ENCODE assay signal across 16 cellular contexts in the genomic region with DNA sequence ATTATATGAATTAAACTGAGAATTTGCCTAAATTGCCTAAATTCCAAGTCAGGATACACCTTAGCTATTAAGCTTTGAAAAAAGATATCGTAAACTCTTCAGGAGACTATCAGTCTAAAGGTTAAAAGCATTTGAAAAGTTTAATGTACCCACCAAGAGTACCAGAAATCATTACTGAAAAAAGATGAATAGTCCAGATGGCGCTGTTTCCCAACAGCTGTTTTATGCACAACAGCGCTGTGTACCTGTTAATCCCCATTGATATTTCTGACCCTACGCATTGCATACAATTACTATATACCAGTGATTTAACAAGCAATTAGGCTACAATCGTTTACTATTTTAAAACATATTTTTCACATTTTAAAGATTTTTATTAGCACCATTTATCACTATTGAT.
DNase-seq lines count a peak whose midpoint lies in the region; ATAC-seq, FAIRE-seq and TF ChIP-seq lines count a peak whose summit lies in the region.
"Had no signal": no experiment of that assay in that cellular context is flagged by ENCODE, and none has a peak within 500 bp of the region (broad histone marks: within the 10 kb centered on the region; RNA-seq: fewer than 3 reads in every experiment).

No MANE protein-coding gene starts in this region.

- H3K4me3 ChIP-seq in heart left ventricle (no peak overlapping the region), K562 (no peak overlapping the region), retinal pigment epithelial cell (ENCODE audit: low read length) (no peak overlapping the region), body of pancreas (no peak overlapping the region)
- H3K4me3 ChIP-seq: esophagus muscularis mucosa had no signal

- H3K4me1 ChIP-seq in heart left ventricle, result peaks cover 0 to 5% (median 0%) of the 10 kb centered on the region in 12 donors
- H3K4me1 ChIP-seq in K562 (replicated peaks in 1 of 2; ENCODE audit: control insufficient read depth in 2 of 2, insufficient read depth in 2 of 2, low read length in 2 of 2), result no peaks in the 10 kb centered on the region; a peak in 1 of 5 replicates
- no peaks in the 10 kb centered on the region for H3K4me1 ChIP-seq in body of pancreas
- H3K4me1 ChIP-seq: esophagus muscularis mucosa had no signal

- no peaks in the 10 kb centered on the region for H3K36me3 Mint-ChIP-seq in activated CD8-positive, alpha-beta T cell treated with anti-CD3 and anti-CD28 coated beads, Interleukin-2, amount 10 ng/mL, durations not matched to agents 7 days and 5 days (ENCODE audit: low read depth)
- H3K36me3 Mint-ChIP-seq: activated naive CD4-positive, alpha-beta T cell treated with anti-CD3 and anti-CD28 coated beads, Interleukin-2, amount 50 U/mL, for 24 hours; brain; naive thymus-derived CD4-positive, alpha-beta T cell had no signal

- ATAC-seq in left ventricle myocardium superior (peak; percentile 48), heart left ventricle (no peak), K562 (no peak), body of pancreas (no peak)
- ATAC-seq in activated CD8-positive, alpha-beta T cell treated with anti-CD3 and anti-CD28 coated beads, Interleukin-2, amount 10 ng/mL, durations not matched to agents 7 days and 5 days, result no peak
- ATAC-seq: naive thymus-derived CD4-positive, alpha-beta T cell had no signal

- TF ChIP-seq POLR2A in heart left ventricle (IDR thresholded peaks at IDR 0.05), result no peak
- TF ChIP-seq POLR2A in K562 (conservative IDR thresholded peaks at IDR 0.05), result no peak
- TF ChIP-seq POLR2A in body of pancreas (IDR thresholded peaks at IDR 0.05), result no peak

- peaks cover 3% of the 10 kb centered on the region for H3K9me3 Mint-ChIP-seq in activated CD8-positive, alpha-beta T cell treated with anti-CD3 and anti-CD28 coated beads, Interleukin-2, amount 10 ng/mL, durations not matched to agents 7 days and 5 days (ENCODE audit: insufficient read depth)
- H3K9me3 Mint-ChIP-seq: activated CD4-positive, alpha-beta T cell treated with anti-CD3 and anti-CD28 coated beads, Interleukin-2, amount 10 ng/mL, durations not matched to agents 7 days and 5 days had no signal

- no peak overlapping the region for H3K4me3 Mint-ChIP-seq in activated CD8-positive, alpha-beta T cell treated with anti-CD3 and anti-CD28 coated beads, Interleukin-2, amount 10 ng/mL, durations not matched to agents 7 days and 5 days
- H3K4me3 Mint-ChIP-seq: activated CD4-positive, alpha-beta T cell treated with anti-CD3 and anti-CD28 coated beads, Interleukin-2, amount 10 ng/mL, durations not matched to agents 7 days and 5 days; activated naive CD4-positive, alpha-beta T cell treated with anti-CD3 and anti-CD28 coated beads, Interleukin-2, amount 50 U/mL, for 24 hours; brain; naive thymus-derived CD4-positive, alpha-beta T cell had no signal

- H2AFZ ChIP-seq in K562 (ENCODE audit: low read depth, low read length), result no peak overlapping the region

- H4K20me1 ChIP-seq in K562 (replicated peaks; ENCODE audit: control insufficient read depth, insufficient read depth, low read length), result no peaks in the 10 kb centered on the region

- no peaks in the 10 kb centered on the region for H3K27me3 Mint-ChIP-seq in activated CD8-positive, alpha-beta T cell treated with anti-CD3 and anti-CD28 coated beads, Interleukin-2, amount 10 ng/mL, durations not matched to agents 7 days and 5 days (ENCODE audit: low read depth)
- H3K27me3 Mint-ChIP-seq: activated CD4-positive, alpha-beta T cell treated with anti-CD3 and anti-CD28 coated beads, Interleukin-2, amount 10 ng/mL, durations not matched to agents 7 days and 5 days; activated naive CD4-positive, alpha-beta T cell treated with anti-CD3 and anti-CD28 coated beads, Interleukin-2, amount 50 U/mL, for 24 hours; naive thymus-derived CD4-positive, alpha-beta T cell had no signal

- in situ Hi-C loops in K562 (cut with MboI), result no loop called here

- CTCF ChIA-PET in K562 (lab: Yijun Ruan, JAX; ENCODE audit: low intra/inter-chr PET ratio), result no interaction called here
- CTCF ChIA-PET in activated CD8-positive, alpha-beta T cell treated with anti-CD3 and anti-CD28 coated beads, Interleukin-2, amount 10 ng/mL, durations not matched to agents 7 days and 5 days (lab: Charles Lee), result no interaction called here

- FAIRE-seq in K562 (lab: Jason Lieb, UNC), result no peak

- POLR2A ChIA-PET in K562 (lab: Yijun Ruan, JAX), result no interaction called here
- POLR2A ChIA-PET in activated CD8-positive, alpha-beta T cell treated with anti-CD3 and anti-CD28 coated beads, Interleukin-2, amount 10 ng/mL, durations not matched to agents 7 days and 5 days (lab: Charles Lee), result no interaction called here

- no peak overlapping the region for H3K9ac ChIP-seq in K562 (ENCODE audit: insufficient read depth in 1 of 2, low read depth in 2 of 2, low read length in 2 of 2)

- intact Hi-C loops in left ventricle myocardium superior (cut with micrococcal nuclease), result no loop called here
- intact Hi-C loops in heart left ventricle (cut with DNase I), result loop anchor here in 2 of 10 donors (10.0 kb wide), 2 partner anchors 632 to 652 kb away; no protein-coding TSS in a partner anchor
- intact Hi-C loops in K562 (cut with micrococcal nuclease), result no loop called here
- intact Hi-C loops in body of pancreas (cut with DNase I), result no loop called here
- intact Hi-C loops in head of caudate nucleus (cut with DNase I), result no loop called here

- BruUV-seq in K562 (replicated peaks; lab: Mats Ljungman, UMichigan), result no TSS peak

- H3K27ac Mint-ChIP-seq in activated CD8-positive, alpha-beta T cell treated with anti-CD3 and anti-CD28 coated beads, Interleukin-2, amount 10 ng/mL, durations not matched to agents 7 days and 5 days, result no peak overlapping the region
- H3K27ac Mint-ChIP-seq: activated CD4-positive, alpha-beta T cell treated with anti-CD3 and anti-CD28 coated beads, Interleukin-2, amount 10 ng/mL, durations not matched to agents 7 days and 5 days; activated naive CD4-positive, alpha-beta T cell treated with anti-CD3 and anti-CD28 coated beads, Interleukin-2, amount 50 U/mL, for 24 hours; brain; naive thymus-derived CD4-positive, alpha-beta T cell had no signal

- no peaks in the 10 kb centered on the region for H3K36me3 ChIP-seq in heart left ventricle
- H3K36me3 ChIP-seq in K562 (ENCODE audit: control insufficient read depth, insufficient read depth, low read length), result no peaks in the 10 kb centered on the region
- no peaks in the 10 kb centered on the region for H3K36me3 ChIP-seq in body of pancreas (replicated peaks in 1 of 2; ENCODE audit: insufficient read depth in 1 of 2, low read depth in 2 of 2)
- H3K36me3 ChIP-seq: esophagus muscularis mucosa had no signal

- WGBS in heart left ventricle, 4 donors, result 75 to 80% (median 77%) methylated on average over 5 of the region's 5 CpGs
- WGBS in K562 (ENCODE audit: insufficient coverage, low coverage, missing lambda C conversion rate), result 13% methylated on average over 5 of the region's 5 CpGs
- 67 to 68% methylated on average over 5 of the region's 5 CpGs for WGBS in body of pancreas, 2 donors

- DNase-seq in left ventricle myocardium superior (no peak), heart left ventricle (no peak), NCI-H524 (lab: John Stamatoyannopoulos, UW) (peak; percentile 9 to 84), K562 (ENCODE audit: extremely low read depth in 1 of 4, low spot score in 3 of 4) (no peak), retinal pigment epithelial cell (ENCODE audit: low read depth) (no peak), body of pancreas (no peak), head of caudate nucleus (no peak)
- DNase-seq in activated CD8-positive, alpha-beta T cell treated with anti-CD3 and anti-CD28 coated beads, Interleukin-2, amount 10 ng/mL, durations not matched to agents 7 days and 5 days, result no peak
- DNase-seq: activated CD4-positive, alpha-beta T cell treated with anti-CD3 and anti-CD28 coated beads, Interleukin-2, amount 10 ng/mL, durations not matched to agents 7 days and 5 days; islet precursor cell; naive thymus-derived CD4-positive, alpha-beta T cell; NCI-H1092 treated with DMSO at 0.1 percent for 48 hours; NCI-H2227 treated with DMSO at 0.1 percent for 48 hours had no signal

- no peak overlapping the region for H3K4me2 ChIP-seq in K562 (ENCODE audit: insufficient read depth, low read length)

- H3K27me3 ChIP-seq in heart left ventricle (no peaks in the 10 kb centered on the region), K562 (ENCODE audit: control insufficient read depth in 2 of 2, insufficient read depth in 2 of 2, low read length in 2 of 2) (no peaks in the 10 kb centered on the region), body of pancreas (no peaks in the 10 kb centered on the region)
- H3K27me3 ChIP-seq: esophagus muscularis mucosa had no signal

- H3K9me3 ChIP-seq in heart left ventricle (no peaks in the 10 kb centered on the region), K562 (replicated peaks; ENCODE audit: control insufficient read depth, insufficient read depth, low read depth, low read length) (no peaks in the 10 kb centered on the region), body of pancreas (no peaks in the 10 kb centered on the region)
- H3K9me3 ChIP-seq: esophagus muscularis mucosa had no signal

- H3K27ac ChIP-seq in heart left ventricle, result no peak overlapping the region
- H3K27ac ChIP-seq in K562 (ENCODE audit: extremely low read depth, low read depth, low read length), result no peak overlapping the region
- H3K27ac ChIP-seq in body of pancreas, result no peak overlapping the region
- H3K27ac ChIP-seq: esophagus muscularis mucosa had no signal

- peak in 1 of 2 experiments; percentile 33; a peak in 2 of 4 replicates for TF ChIP-seq RAD21 in K562 (CRISPR knock-in tag; conservative IDR thresholded peaks at IDR 0.05 in 1 of 2, IDR thresholded peaks at IDR 0.05 in 1 of 2)

- H3K4me1 Mint-ChIP-seq in activated CD8-positive, alpha-beta T cell treated with anti-CD3 and anti-CD28 coated beads, Interleukin-2, amount 10 ng/mL, durations not matched to agents 7 days and 5 days (ENCODE audit: low read depth), result no peaks in the 10 kb centered on the region
- H3K4me1 Mint-ChIP-seq: activated CD4-positive, alpha-beta T cell treated with anti-CD3 and anti-CD28 coated beads, Interleukin-2, amount 10 ng/mL, durations not matched to agents 7 days and 5 days; activated naive CD4-positive, alpha-beta T cell treated with anti-CD3 and anti-CD28 coated beads, Interleukin-2, amount 50 U/mL, for 24 hours; naive thymus-derived CD4-positive, alpha-beta T cell had no signal

- no peak for TF ChIP-seq EP300 in K562 (IDR thresholded peaks at IDR 0.05; ENCODE audit: low read length)

- TF ChIP-seq CTCF in heart left ventricle (IDR thresholded peaks at IDR 0.05), result peak in 6 of 12 donors; percentile 10 to 40 (median 28)
- peak in 2 of 3 experiments; percentile 18 to 22; a peak in 2 of 6 replicates for TF ChIP-seq CTCF in K562 (IDR thresholded peaks at IDR 0.05 in 2 of 3, conservative IDR thresholded peaks at IDR 0.05 in 1 of 3; ENCODE audit: insufficient read depth in 2 of 3, low read depth in 1 of 3, low read length in 3 of 3)
- peak; percentile 30 for TF ChIP-seq CTCF in retinal pigment epithelial cell (conservative IDR thresholded peaks at IDR 0.05; ENCODE audit: low read depth, low read length)
- no peak for TF ChIP-seq CTCF in body of pancreas (IDR thresholded peaks at IDR 0.05)

- H3K9me1 ChIP-seq in K562 (ENCODE audit: control insufficient read depth, insufficient read depth, low read length), result no peaks in the 10 kb centered on the region

- H3K79me2 ChIP-seq in K562 (ENCODE audit: control insufficient read depth, insufficient read depth, low read length), result no peaks in the 10 kb centered on the region

Comparison
In these comparisons a context has a peak if more than half of its experiments do, and no peak if none do; other contexts are left out.
1. DNase-seq: peak in NCI-H524 (2 of 2); none in left ventricle myocardium superior (single experiment), heart left ventricle (0 of 5), K562 (0 of 4), retinal pigment epithelial cell (single experiment), body of pancreas (0 of 4), head of caudate nucleus (0 of 42) and activated CD8-positive, alpha-beta T cell treated with anti-CD3 and anti-CD28 coated beads, Interleukin-2, amount 10 ng/mL, durations not matched to agents 7 days and 5 days (single experiment).
2. CTCF ChIP-seq: peak in K562 (2 of 3) and retinal pigment epithelial cell (single experiment); none in body of pancreas (0 of 7).